ENCODE assay signal across 12 cellular contexts in genomic region chr18:37450434-37451133, GRCh38.
DNase-seq lines count a peak whose midpoint lies in the region; ATAC-seq, FAIRE-seq and TF ChIP-seq lines count a peak whose summit lies in the region.
"Had no signal": no experiment of that assay in that cellular context is flagged by ENCODE, and none has a peak within 500 bp of the region (broad histone marks: within the 10 kb centered on the region; RNA-seq: fewer than 3 reads in every experiment).

No MANE protein-coding gene starts in this region.

- CTCF ChIA-PET in SK-N-SH (lab: Yijun Ruan, JAX) = interaction anchor here (17.3 kb wide), 1 partner anchor 84 kb away, joined by 298 read pairs; no protein-coding TSS in a partner anchor

- WGBS in SK-N-SH (ENCODE audit: low lambda C conversion rate) = 21% methylated on average over 11 of the region's 12 CpGs
- WGBS in hepatocyte (ENCODE audit: low lambda C conversion rate, missing lambda C conversion rate) = 15% methylated on average over 8 of the region's 12 CpGs
- WGBS in sigmoid colon, 2 donors = 22 to 51% methylated on average over 12 of the region's 12 CpGs

- H3K36me3 ChIP-seq in SK-N-SH (replicated peaks in 1 of 2; ENCODE audit: control insufficient read depth in 1 of 2, insufficient read depth in 2 of 2, low read length in 1 of 2) = no peaks in the 10 kb centered on the region
- no peaks in the 10 kb centered on the region for H3K36me3 ChIP-seq in hepatocyte (replicated peaks; ENCODE audit: insufficient read depth, low read depth)
- no peaks in the 10 kb centered on the region for H3K36me3 ChIP-seq in sigmoid colon
- no peaks in the 10 kb centered on the region for H3K36me3 ChIP-seq in effector memory CD4-positive, alpha-beta T cell (ENCODE audit: control insufficient read depth, insufficient read depth, low read length)
- H3K36me3 ChIP-seq: vagina had no signal

- ATAC-seq in SK-N-SH treated with all-trans-retinoic acid at 6 μM for 48 hours = no peak; the same call in 2 of the 3 replicates

- TF ChIP-seq POLR2A in sigmoid colon (IDR thresholded peaks at IDR 0.05) = no peak

- H3K4me1 ChIP-seq in SK-N-SH (ENCODE audit: control insufficient read depth in 1 of 2, insufficient read depth in 2 of 2, low read depth in 1 of 2, low read length in 1 of 2) (peaks cover 0 to 77% of the 10 kb centered on the region in 2 experiments; a peak in 2 of 4 replicates), hepatocyte (ENCODE audit: insufficient read depth) (peaks cover 36% of the 10 kb centered on the region), sigmoid colon (peaks cover 0 to 41% (median 30%) of the 10 kb centered on the region in 4 donors)
- H3K4me1 ChIP-seq in effector memory CD4-positive, alpha-beta T cell (ENCODE audit: control insufficient read depth, insufficient read depth, low read length, poor library complexity, severe bottlenecking) = no peaks in the 10 kb centered on the region
- H3K4me1 ChIP-seq: vagina had no signal

- no peaks in the 10 kb centered on the region for H3K27me3 ChIP-seq in SK-N-SH (ENCODE audit: insufficient read depth)
- H3K27me3 ChIP-seq in hepatocyte = no peaks in the 10 kb centered on the region
- H3K27me3 ChIP-seq in sigmoid colon = no peaks in the 10 kb centered on the region
- no peaks in the 10 kb centered on the region for H3K27me3 ChIP-seq in effector memory CD4-positive, alpha-beta T cell (replicated peaks; ENCODE audit: control insufficient read depth, insufficient read depth, low read length, poor library complexity, severe bottlenecking)
- H3K27me3 ChIP-seq: vagina had no signal

- TF ChIP-seq EP300 in SK-N-SH (IDR thresholded peaks at IDR 0.05; ENCODE audit: borderline replicate concordance in 1 of 2, low read depth in 1 of 2, low read length in 1 of 2) (peak in 1 of 2 experiments; percentile 46; a peak in 1 of 4 replicates), sigmoid colon (IDR thresholded peaks at IDR 0.05) (no peak)

- H3K9me2 ChIP-seq in SK-N-SH (no peaks in the 10 kb centered on the region), hepatocyte (replicated peaks; ENCODE audit: insufficient read depth) (no peaks in the 10 kb centered on the region)

- no peaks in the 10 kb centered on the region for H3K79me2 ChIP-seq in SK-N-SH (ENCODE audit: insufficient read depth)
- no peaks in the 10 kb centered on the region for H3K79me2 ChIP-seq in hepatocyte

- H2AFZ ChIP-seq in SK-N-SH (ENCODE audit: low read depth) = no peak overlapping the region
- peak overlapping the region; percentile 47 for H2AFZ ChIP-seq in hepatocyte

- H3F3A ChIP-seq in SK-N-SH (replicated peaks; ENCODE audit: insufficient read depth) = no peaks in the 10 kb centered on the region

- H4K20me1 ChIP-seq in SK-N-SH (ENCODE audit: insufficient read depth) (no peaks in the 10 kb centered on the region), hepatocyte (ENCODE audit: insufficient read depth, poor library complexity, severe bottlenecking) (no peaks in the 10 kb centered on the region)

- H3K4me2 ChIP-seq in SK-N-SH (no peak overlapping the region), hepatocyte (peak overlapping the region; percentile 60)

- peak; percentile 81 for DNase-seq in SK-N-SH
- DNase-seq in NCI-H69 (lab: John Stamatoyannopoulos, UW) = peak; percentile 99
- DNase-seq in hepatocyte (ENCODE audit: low spot score) = peak; percentile 87
- peak; percentile 71 for DNase-seq in sigmoid colon
- no peak for DNase-seq in activated CD8-positive, alpha-beta memory T cell treated with anti-CD3 and anti-CD28 coated beads, Interleukin-2, amount 50 U/mL, for 4 hours
- no peak for DNase-seq in GM19239 (ENCODE audit: insufficient read length, low spot score)
- DNase-seq in effector memory CD4-positive, alpha-beta T cell = no peak
- DNase-seq: effector CD4-positive, alpha-beta T cell; immature natural killer cell; Karpas-422 had no signal

- no peak; the same call in 1 of the 2 replicates for TF ChIP-seq RAD21 in SK-N-SH (IDR thresholded peaks at IDR 0.05; ENCODE audit: low read length)

- intact Hi-C loops in sigmoid colon (cut with DNase I) = no loop called here

- H3K27ac ChIP-seq in SK-N-SH (ENCODE audit: low read depth in 2 of 2, low read length in 1 of 2) (peak overlapping the region in 1 of 2 experiments; percentile 85; a peak in 2 of 4 replicates), hepatocyte (peak overlapping the region; percentile 86), sigmoid colon (no peak overlapping the region)
- H3K27ac ChIP-seq in effector memory CD4-positive, alpha-beta T cell (ENCODE audit: insufficient read depth, low read length, poor library complexity, severe bottlenecking) = no peak overlapping the region
- H3K27ac ChIP-seq: vagina had no signal

- H3K9me3 ChIP-seq in SK-N-SH (no peaks in the 10 kb centered on the region), hepatocyte (ENCODE audit: low read depth) (no peaks in the 10 kb centered on the region), sigmoid colon (no peaks in the 10 kb centered on the region)
- no peaks in the 10 kb centered on the region for H3K9me3 ChIP-seq in effector memory CD4-positive, alpha-beta T cell (ENCODE audit: control insufficient read depth, low read length)
- H3K9me3 ChIP-seq: vagina had no signal

- no peak overlapping the region for H3K9ac ChIP-seq in SK-N-SH

- TF ChIP-seq CTCF in SK-N-SH (IDR thresholded peaks at IDR 0.05) (no peak), hepatocyte (IDR thresholded peaks at IDR 0.05; ENCODE audit: poor library complexity) (no peak), sigmoid colon (IDR thresholded peaks at IDR 0.05) (no peak)

- FAIRE-seq in GM19239 (lab: Jason Lieb, UNC) = no peak

- POLR2A ChIA-PET in SK-N-SH (lab: Yijun Ruan, JAX) = no interaction called here

- H3K4me3 ChIP-seq in SK-N-SH (ENCODE audit: low read depth in 2 of 2, low read length in 1 of 2) (no peak overlapping the region), hepatocyte (no peak overlapping the region), sigmoid colon (no peak overlapping the region)
- no peak overlapping the region for H3K4me3 ChIP-seq in effector memory CD4-positive, alpha-beta T cell (ENCODE audit: insufficient read depth, low read depth, low read length, poor library complexity, severe bottlenecking)
- H3K4me3 ChIP-seq: vagina had no signal

TF ChIP-seq in SK-N-SH, 30 proteins besides CTCF, POLR2A, EP300 and RAD21 (continues in another document):
- no peak for TF ChIP-seq USF2 (IDR thresholded peaks at IDR 0.05; ENCODE audit: borderline replicate concordance, low read depth, low read length)
- no peak for TF ChIP-seq SIN3A (IDR thresholded peaks at IDR 0.05; ENCODE audit: borderline replicate concordance, low read depth, low read length)
- TF ChIP-seq NRF1 (IDR thresholded peaks at IDR 0.05; ENCODE audit: low read depth, low read length) = no peak
- TF ChIP-seq MAX (IDR thresholded peaks at IDR 0.05; ENCODE audit: low read depth) = no peak
- no peak for TF ChIP-seq FOXM1 (IDR thresholded peaks at IDR 0.05; ENCODE audit: low read depth)
- TF ChIP-seq TEAD4 (IDR thresholded peaks at IDR 0.05; ENCODE audit: borderline replicate concordance, insufficient read depth) = no peak

TF ChIP-seq in SK-N-SH treated with all-trans-retinoic acid at 6 μM for 48 hours, 23 proteins besides CTCF, POLR2A, EP300 and RAD21:
- TF ChIP-seq SNAI2 (CRISPR knock-in tag; IDR thresholded peaks at IDR 0.05) (no peak), GLIS3 (CRISPR knock-in tag; IDR thresholded peaks at IDR 0.05) (no peak), ESRRG (CRISPR knock-in tag; IDR thresholded peaks at IDR 0.05) (no peak), ZC3H10 (CRISPR knock-in tag; IDR thresholded peaks at IDR 0.05) (no peak), RARB (CRISPR knock-in tag; IDR thresholded peaks at IDR 0.05) (no peak), CSRNP3 (CRISPR knock-in tag; IDR thresholded peaks at IDR 0.05) (no peak)
- TF ChIP-seq, protein P1, sequence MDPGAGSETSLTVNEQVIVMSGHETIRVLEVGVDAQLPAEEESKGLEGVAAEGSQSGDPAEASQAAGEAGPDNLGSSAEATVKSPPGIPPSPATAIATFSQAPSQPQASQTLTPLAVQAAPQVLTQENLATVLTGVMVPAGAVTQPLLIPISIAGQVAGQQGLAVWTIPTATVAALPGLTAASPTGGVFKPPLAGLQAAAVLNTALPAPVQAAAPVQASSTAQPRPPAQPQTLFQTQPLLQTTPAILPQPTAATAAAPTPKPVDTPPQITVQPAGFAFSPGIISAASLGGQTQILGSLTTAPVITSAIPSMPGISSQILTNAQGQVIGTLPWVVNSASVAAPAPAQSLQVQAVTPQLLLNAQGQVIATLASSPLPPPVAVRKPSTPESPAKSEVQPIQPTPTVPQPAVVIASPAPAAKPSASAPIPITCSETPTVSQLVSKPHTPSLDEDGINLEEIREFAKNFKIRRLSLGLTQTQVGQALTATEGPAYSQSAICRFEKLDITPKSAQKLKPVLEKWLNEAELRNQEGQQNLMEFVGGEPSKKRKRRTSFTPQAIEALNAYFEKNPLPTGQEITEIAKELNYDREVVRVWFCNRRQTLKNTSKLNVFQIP (CRISPR knock-in tag; IDR thresholded peaks at IDR 0.05; ENCODE audit: borderline replicate concordance, low read depth) = no peak

Comparison
In these comparisons a context has a peak if more than half of its experiments do, and no peak if none do; other contexts are left out.
1. DNase-seq: peak in SK-N-SH (single experiment), NCI-H69 (single experiment), hepatocyte (single experiment) and sigmoid colon (single experiment); none in activated CD8-positive, alpha-beta memory T cell treated with anti-CD3 and anti-CD28 coated beads, Interleukin-2, amount 50 U/mL, for 4 hours (single experiment), GM19239 (single experiment) and effector memory CD4-positive, alpha-beta T cell (0 of 3).